1 cellular context compared by ENCODE assay signal in genomic region chr6:33305052-33305451, GRCh38.
TF ChIP-seq lines count a peak whose summit lies in the region.

No MANE protein-coding gene starts in this region.

TF ChIP-seq in SK-N-SH, 30 proteins besides CTCF, POLR2A, EP300 and RAD21:
- TF ChIP-seq FOXM1 (IDR thresholded peaks at IDR 0.05; ENCODE audit: low read depth) = no peak
- no peak for TF ChIP-seq RFX5 (IDR thresholded peaks at IDR 0.05; ENCODE audit: low read length)
- no peak for TF ChIP-seq GATA2 (CRISPR knock-in tag; IDR thresholded peaks at IDR 0.05)
- TF ChIP-seq ZBTB33 (IDR thresholded peaks at IDR 0.05; ENCODE audit: borderline replicate concordance, low read depth) = no peak
- no peak for TF ChIP-seq TEAD4 (IDR thresholded peaks at IDR 0.05; ENCODE audit: borderline replicate concordance, insufficient read depth)
- no peak for TF ChIP-seq NRF1 (IDR thresholded peaks at IDR 0.05; ENCODE audit: low read depth, low read length)
- no peak for TF ChIP-seq REST (IDR thresholded peaks at IDR 0.05; ENCODE audit: low read depth, low read length)
- no peak for TF ChIP-seq RCOR1 (IDR thresholded peaks at IDR 0.05; ENCODE audit: low read length)
